Comparison of ENCODE assay signal across 8 cellular contexts in the genomic region with DNA sequence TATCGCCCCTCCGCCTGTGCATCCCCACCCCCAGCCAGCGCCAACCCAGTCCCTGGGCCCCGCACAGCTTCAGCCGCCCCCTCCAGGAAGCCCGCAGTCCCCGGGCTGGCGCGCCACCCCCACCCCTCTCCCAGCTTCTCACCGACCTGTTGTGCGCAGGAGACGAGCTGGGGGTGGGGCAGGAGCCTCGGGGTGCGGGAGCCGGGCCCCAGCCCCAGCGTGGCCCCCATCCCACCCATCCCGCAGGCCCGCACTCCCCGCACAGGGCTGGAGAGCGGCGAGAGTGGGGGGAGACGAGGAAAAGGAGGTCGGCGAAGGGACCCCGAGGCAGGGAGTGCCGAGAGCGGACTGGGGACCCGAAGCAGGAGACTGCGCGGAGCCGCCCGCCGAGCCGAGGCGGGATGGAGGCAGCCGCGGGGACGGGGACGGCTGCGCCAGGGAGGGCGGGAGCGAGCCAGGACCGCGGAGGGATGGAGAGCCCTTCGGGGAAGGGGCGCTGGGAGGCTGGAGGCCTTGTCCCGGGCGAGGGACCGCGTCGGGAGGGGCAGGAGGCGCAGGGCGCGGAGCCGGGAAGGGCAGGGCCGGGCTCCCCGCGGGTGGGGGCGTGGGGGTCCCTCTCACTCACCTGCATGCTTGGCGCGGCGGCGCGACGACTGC. TPM values are rescaled to one million over a fixed set of nuclear protein-coding genes. Genes with fewer than 3 reads are reported as not detected.
DNase-seq lines count a peak whose midpoint lies in the region; ATAC-seq and TF ChIP-seq lines count a peak whose summit lies in the region.

No MANE protein-coding gene starts in this region.

- peak overlapping the region; percentile 60 for H3K4me3 Mint-ChIP-seq in activated T-cell treated with anti-CD3 and anti-CD28 coated beads, Interleukin-2, amount 50 U/mL, for 4 hours

- CTCF ChIA-PET in PC-9 (lab: Charles Lee): no interaction called here

- peaks cover 40% of the 10 kb centered on the region for H3K27me3 ChIP-seq in cardiac muscle cell
- H3K27me3 ChIP-seq in PC-9 (ENCODE audit: insufficient read depth, low read depth): peaks cover 64% of the 10 kb centered on the region

- H3K4me2 ChIP-seq in PC-9: no peak overlapping the region; the same call in 1 of the 2 replicates

- H3K9me2 ChIP-seq in PC-9 (ENCODE audit: insufficient read depth): no peaks in the 10 kb centered on the region

- H3K4me1 ChIP-seq in cardiac muscle cell (ENCODE audit: low read depth): peaks cover 5% of the 10 kb centered on the region
- H3K4me1 ChIP-seq in PC-9 (replicated peaks; ENCODE audit: insufficient read depth): no peaks in the 10 kb centered on the region

- POLR2A ChIA-PET in PC-9 (lab: Charles Lee; ENCODE audit: unreplicated experiment): interaction anchor here (0.7 kb wide), 1 partner anchor 323 kb away, joined by 3 read pairs; no protein-coding TSS in a partner anchor

- no peaks in the 10 kb centered on the region for H3K36me3 ChIP-seq in cardiac muscle cell
- H3K36me3 ChIP-seq in PC-9 (ENCODE audit: low read depth): no peaks in the 10 kb centered on the region

- H3K4me3 ChIP-seq in cardiac muscle cell: peak overlapping the region; percentile 71
- H3K4me3 ChIP-seq in retinal pigment epithelial cell (ENCODE audit: low read length): peak overlapping the region; percentile 61
- no peak overlapping the region for H3K4me3 ChIP-seq in PC-9

- no peak for DNase-seq in activated CD4-positive, CD25-positive, alpha-beta regulatory T cell (lab: John Stamatoyannopoulos, UW)
- DNase-seq in activated T-cell treated with anti-CD3 and anti-CD28 coated beads, Interleukin-2, amount 50 U/mL, for 4 hours: no peak
- DNase-seq in cardiac muscle cell (ENCODE audit: low read depth in 1 of 2, low spot score in 1 of 2) (peak in 1 of 2 donors; percentile 49), retinal pigment epithelial cell (ENCODE audit: low read depth) (no peak), PC-9 (no peak)

- H2AFZ ChIP-seq in PC-9: no peak overlapping the region

- ATAC-seq in activated CD4-positive, CD25-positive, alpha-beta regulatory T cell treated with anti-CD3 and anti-CD28 coated beads, Interleukin-2, amount 50 U/mL, for 24 hours: peak; percentile 21 to 25
- ATAC-seq in activated T-cell treated with anti-CD3 and anti-CD28 coated beads, Interleukin-2, amount 50 U/mL, for 4 hours: peak; percentile 55 to 67
- ATAC-seq in GM18867 (IDR thresholded peaks at IDR 0.05; ENCODE audit: unreplicated experiment) (no peak), HG02571 (IDR thresholded peaks at IDR 0.05; ENCODE audit: unreplicated experiment) (no peak)

- H4K20me1 ChIP-seq in PC-9 (ENCODE audit: insufficient read depth): no peaks in the 10 kb centered on the region

- no peaks in the 10 kb centered on the region for H3K9me3 Mint-ChIP-seq in activated T-cell treated with anti-CD3 and anti-CD28 coated beads, Interleukin-2, amount 50 U/mL, for 4 hours

- H3K9me3 ChIP-seq in cardiac muscle cell (ENCODE audit: low read depth): no peaks in the 10 kb centered on the region
- no peaks in the 10 kb centered on the region for H3K9me3 ChIP-seq in PC-9 (ENCODE audit: insufficient read depth, low read depth)

- H3K79me2 ChIP-seq in PC-9 (ENCODE audit: low read depth): no peaks in the 10 kb centered on the region

- peaks cover 10% of the 10 kb centered on the region for H3F3A ChIP-seq in PC-9 (ENCODE audit: insufficient read depth, low read depth)

- H3K36me3 Mint-ChIP-seq in activated T-cell treated with anti-CD3 and anti-CD28 coated beads, Interleukin-2, amount 50 U/mL, for 4 hours (ENCODE audit: insufficient read depth): no peaks in the 10 kb centered on the region

- no peak for TF ChIP-seq CTCF in cardiac muscle cell (IDR thresholded peaks at IDR 0.05; ENCODE audit: low read depth, low read length)
- TF ChIP-seq CTCF in retinal pigment epithelial cell (conservative IDR thresholded peaks at IDR 0.05; ENCODE audit: low read depth, low read length): no peak
- TF ChIP-seq CTCF in PC-9 (conservative IDR thresholded peaks at IDR 0.05): no peak

- BruUV-seq in PC-9 (replicated peaks; lab: Mats Ljungman, UMichigan): no TSS peak

- intact Hi-C loops in PC-9 (cut with micrococcal nuclease; ENCODE audit: unreplicated experiment): loop anchor here (10.0 kb wide), 1 partner anchor 715 kb away; no protein-coding TSS in a partner anchor

- peaks cover 54% of the 10 kb centered on the region for H3K27me3 Mint-ChIP-seq in activated T-cell treated with anti-CD3 and anti-CD28 coated beads, Interleukin-2, amount 50 U/mL, for 4 hours (ENCODE audit: low read depth)

- no peak overlapping the region for H3K27ac ChIP-seq in cardiac muscle cell
- no peak overlapping the region for H3K27ac ChIP-seq in PC-9

- H3K4me1 Mint-ChIP-seq in activated T-cell treated with anti-CD3 and anti-CD28 coated beads, Interleukin-2, amount 50 U/mL, for 4 hours (ENCODE audit: low read depth): peaks cover 19% of the 10 kb centered on the region

RNA-seq across cellular contexts. Expression of a gene that starts 0.5 kb away (rescaled TPM):
- under 1 TPM; 0.20 to 0.57 (median 0.40) TPM for total RNA-seq in activated T-cell treated with anti-CD3 and anti-CD28 coated beads, Interleukin-2, amount 50 U/mL, for 4 hours
- total RNA-seq in cardiac muscle cell (0.36 and 5.5 TPM in 2 replicates), PC-9 (2021) (not detected in 2 replicates)
- polyA plus RNA-seq in cardiac muscle cell: 4.1 and 5.0 TPM in 2 replicates

RNA-seq across cellular contexts. Expression of a gene that starts 10.9 kb away (rescaled TPM):
- total RNA-seq in activated T-cell treated with anti-CD3 and anti-CD28 coated beads, Interleukin-2, amount 50 U/mL, for 4 hours: 10 to 100 TPM; 59.7 to 70.2 (median 63.3) TPM
- total RNA-seq in cardiac muscle cell (39.4 and 44.9 TPM in 2 replicates), PC-9 (2021) (74.3 and 106 TPM in 2 replicates)
- 38.2 and 44.1 TPM in 2 replicates for polyA plus RNA-seq in cardiac muscle cell

RNA-seq across cellular contexts. Expression of a gene that starts 23.7 kb away (rescaled TPM):
- total RNA-seq in activated T-cell treated with anti-CD3 and anti-CD28 coated beads, Interleukin-2, amount 50 U/mL, for 4 hours: 10 to 100 TPM; 46.5 to 54.4 (median 48.1) TPM
- 71.0 and 82.1 TPM in 2 replicates for total RNA-seq in cardiac muscle cell
- polyA plus RNA-seq in cardiac muscle cell: 97.7 and 108 TPM in 2 replicates
- total RNA-seq in PC-9 (2021): 88.7 and 116 TPM in 2 replicates

RNA-seq across cellular contexts. Expression of a gene that starts 37.2 kb away (rescaled TPM):
- total RNA-seq in activated T-cell treated with anti-CD3 and anti-CD28 coated beads, Interleukin-2, amount 50 U/mL, for 4 hours: 1 to 10 TPM; 5.9 to 7.5 (median 6.9) TPM
- total RNA-seq in cardiac muscle cell (95.2 and 107 TPM in 2 replicates), PC-9 (2021) (87.6 and 88.7 TPM in 2 replicates)
- 95.3 and 96.2 TPM in 2 replicates for polyA plus RNA-seq in cardiac muscle cell

RNA-seq across cellular contexts. Expression of a gene that starts 52.8 kb away (rescaled TPM):
- 100 to 1,000 TPM; 185 to 199 (median 189) TPM for total RNA-seq in activated T-cell treated with anti-CD3 and anti-CD28 coated beads, Interleukin-2, amount 50 U/mL, for 4 hours
- total RNA-seq in cardiac muscle cell (342 and 449 TPM in 2 replicates), PC-9 (2021) (349 and 379 TPM in 2 replicates)
- polyA plus RNA-seq in cardiac muscle cell: 575 and 592 TPM in 2 replicates

Comparison
In these comparisons a context has a peak if more than half of its experiments do, and no peak if none do; other contexts are left out.
1. ATAC-seq: peak in activated CD4-positive, CD25-positive, alpha-beta regulatory T cell treated with anti-CD3 and anti-CD28 coated beads, Interleukin-2, amount 50 U/mL, for 24 hours (2 of 2) and activated T-cell treated with anti-CD3 and anti-CD28 coated beads, Interleukin-2, amount 50 U/mL, for 4 hours (2 of 2); none in GM18867 (single experiment) and HG02571 (single experiment).